Comparison of ENCODE assay signal across 21 cellular contexts in the genomic region with DNA sequence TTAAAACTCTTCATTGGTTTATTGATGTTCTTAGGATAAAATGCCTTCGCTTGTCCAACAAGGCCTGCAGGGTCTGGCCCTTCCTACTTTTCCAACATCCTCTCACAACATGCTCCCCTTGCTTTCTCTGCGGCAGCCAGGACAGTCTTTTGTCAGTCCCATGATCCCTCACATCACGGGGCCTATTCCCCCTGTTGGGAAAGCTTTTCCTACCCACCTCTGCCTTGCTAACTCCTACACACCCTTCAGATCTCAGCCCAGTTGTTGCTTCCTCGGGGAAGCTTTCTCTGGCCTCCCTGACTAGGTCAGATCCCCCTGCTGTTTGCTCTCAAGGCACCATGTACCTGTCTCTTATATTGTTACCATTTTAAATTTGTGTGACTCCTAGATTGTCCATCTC. TPM values are rescaled to one million over a fixed set of nuclear protein-coding genes. Genes with fewer than 3 reads are reported as not detected.
"Had no signal": no experiment of that assay in that cellular context is flagged by ENCODE, and none has a peak within 500 bp of the region (broad histone marks: within the 10 kb centered on the region; RNA-seq: fewer than 3 reads in every experiment).

No MANE protein-coding gene starts in this region.

- H3K27ac Mint-ChIP-seq: dendritic cell treated with granulocyte-macrophage colony-stimulating factor and Interleukin-4, amounts not matched to agents 40 ng/mL and 50 ng/mL, for 4 days; mesothelial cell of epicardium; naive thymus-derived CD4-positive, alpha-beta T cell had no signal

- H3K27ac ChIP-seq: epithelial cell of prostate, esophagus squamous epithelium, gastrocnemius medialis, heart right ventricle, left lung, lower lobe of right lung had no signal

- H3K4me1 Mint-ChIP-seq: mesothelial cell of epicardium had no signal

- H3K4me3 ChIP-seq: esophagus squamous epithelium, gastrocnemius medialis, heart right ventricle, left lung, lower lobe of right lung had no signal

- H3K9me3 Mint-ChIP-seq: dendritic cell treated with granulocyte-macrophage colony-stimulating factor and Interleukin-4, amounts not matched to agents 40 ng/mL and 50 ng/mL, for 4 days; mesothelial cell of epicardium had no signal

- ATAC-seq: esophagus mucosa; gastrocnemius medialis; heart right ventricle; left cardiac atrium; left lung; left ventricle myocardium superior; lower lobe of right lung; naive thymus-derived CD4-positive, alpha-beta T cell had no signal

- DNase-seq: cortex of kidney; effector CD4-positive, alpha-beta T cell; effector memory CD4-positive, alpha-beta T cell; erythroblast; esophagus squamous epithelium; foreskin fibroblast; foreskin melanocyte; gastrocnemius medialis; heart right ventricle; hippocampal formation; left cardiac atrium; left lung; left ventricle myocardium superior; lower lobe of right lung; mesenchymal stem cell; naive thymus-derived CD4-positive, alpha-beta T cell had no signal

- H3K36me3 Mint-ChIP-seq: mesothelial cell of epicardium; naive thymus-derived CD4-positive, alpha-beta T cell had no signal

- H3K4me3 Mint-ChIP-seq: dendritic cell treated with granulocyte-macrophage colony-stimulating factor and Interleukin-4, amounts not matched to agents 40 ng/mL and 50 ng/mL, for 4 days; mesothelial cell of epicardium; naive thymus-derived CD4-positive, alpha-beta T cell had no signal

RNA-seq across cellular contexts. Expression of a gene that starts 19.0 kb away (rescaled TPM):
- total RNA-seq: lung microvascular endothelial cell had no signal
